In the genomic region with DNA sequence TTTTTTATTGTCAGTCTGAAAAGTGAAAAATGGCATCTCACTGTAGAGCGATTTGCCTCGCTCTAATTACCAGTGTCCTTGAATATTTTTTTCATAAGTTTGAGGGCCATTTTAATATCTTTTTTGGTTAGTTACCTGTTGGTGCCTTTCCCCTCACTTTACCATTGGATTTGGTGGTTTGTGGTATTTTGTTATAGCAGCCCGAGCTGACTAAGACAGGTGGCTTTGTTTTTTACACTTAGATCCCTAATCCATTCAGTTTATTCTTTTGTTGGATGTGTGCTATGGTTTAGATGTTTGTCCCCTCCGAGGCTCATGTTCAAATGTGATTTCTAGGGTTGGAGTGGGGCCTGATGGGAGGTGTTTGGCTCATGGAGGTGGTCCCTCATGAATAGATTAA, we compare ENCODE assay signal across 1 cellular context.
TF ChIP-seq lines count a peak whose summit lies in the region.

No MANE protein-coding gene starts in this region.

TF ChIP-seq in GM23338, 12 proteins besides CTCF, POLR2A, EP300 and RAD21 (continued from another document):
- no peak for TF ChIP-seq REST (IDR thresholded peaks at IDR 0.05; ENCODE audit: unreplicated experiment)
- TF ChIP-seq ETS1 (IDR thresholded peaks at IDR 0.05), result no peak
- TF ChIP-seq ZNF331 (CRISPR knock-in tag; IDR thresholded peaks at IDR 0.05; ENCODE audit: low read depth), result no peak
- TF ChIP-seq POLR2AphosphoS5 (IDR thresholded peaks at IDR 0.05; ENCODE audit: low read depth), result no peak
TF ChIP-seq in GM23338: peak in this region for 0.
